1 cellular context compared by ENCODE assay signal in the genomic region with DNA sequence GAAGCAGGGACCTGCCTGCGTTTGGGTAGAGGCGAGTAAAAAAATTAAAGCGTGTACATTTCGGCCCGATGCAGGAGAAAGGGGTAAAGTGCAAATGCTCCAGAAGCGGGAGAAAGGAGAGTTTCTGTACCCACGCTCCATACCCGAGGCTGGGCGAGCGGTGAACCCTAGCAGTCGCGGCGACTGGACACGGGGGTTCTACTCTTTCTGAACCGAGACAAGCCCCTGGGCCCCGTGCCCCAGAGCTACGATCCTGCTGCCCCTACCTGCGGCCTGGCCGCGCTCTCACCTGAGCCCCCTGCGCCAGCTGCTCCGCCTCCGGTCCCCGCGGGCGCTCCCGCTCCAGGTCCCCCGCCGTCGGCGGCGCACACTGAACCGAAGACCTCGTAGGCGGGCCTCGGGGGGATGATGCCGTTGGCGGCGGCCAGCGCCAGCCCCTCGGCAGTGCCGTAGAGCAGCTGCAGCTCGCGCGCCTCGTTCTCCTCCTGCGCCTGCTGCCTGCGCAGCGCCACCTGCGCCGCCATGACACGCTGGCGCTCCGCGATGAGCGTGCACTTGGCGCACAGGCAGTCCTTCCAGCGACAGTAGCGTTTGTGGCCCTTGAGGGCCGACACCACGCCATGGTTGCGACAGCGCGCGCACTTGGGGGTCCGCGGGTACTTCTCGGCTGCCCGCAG.
TF ChIP-seq lines count a peak whose summit lies in the region.

No MANE protein-coding gene starts in this region.

TF ChIP-seq in GM23338, 12 proteins besides CTCF, POLR2A, EP300 and RAD21:
- TF ChIP-seq ZNF331 (CRISPR knock-in tag; IDR thresholded peaks at IDR 0.05; ENCODE audit: low read depth) (no peak), ZNF114 (CRISPR knock-in tag; IDR thresholded peaks at IDR 0.05) (no peak), CREB1 (CRISPR knock-in tag; IDR thresholded peaks at IDR 0.05; ENCODE audit: low read depth) (peak; percentile 65; the same call in 1 of the 2 replicates), EZH2 (IDR thresholded peaks at IDR 0.05; ENCODE audit: low read depth, unreplicated experiment) (no peak), STAT1 (IDR thresholded peaks at IDR 0.05; ENCODE audit: unreplicated experiment) (no peak), EZH2phosphoT487 (IDR thresholded peaks at IDR 0.05; ENCODE audit: unreplicated experiment) (peak; percentile 84), JUNB (IDR thresholded peaks at IDR 0.05; ENCODE audit: unreplicated experiment) (no peak), NANOG (IDR thresholded peaks at IDR 0.05; ENCODE audit: borderline replicate concordance) (no peak)
- TF ChIP-seq, protein P1, sequence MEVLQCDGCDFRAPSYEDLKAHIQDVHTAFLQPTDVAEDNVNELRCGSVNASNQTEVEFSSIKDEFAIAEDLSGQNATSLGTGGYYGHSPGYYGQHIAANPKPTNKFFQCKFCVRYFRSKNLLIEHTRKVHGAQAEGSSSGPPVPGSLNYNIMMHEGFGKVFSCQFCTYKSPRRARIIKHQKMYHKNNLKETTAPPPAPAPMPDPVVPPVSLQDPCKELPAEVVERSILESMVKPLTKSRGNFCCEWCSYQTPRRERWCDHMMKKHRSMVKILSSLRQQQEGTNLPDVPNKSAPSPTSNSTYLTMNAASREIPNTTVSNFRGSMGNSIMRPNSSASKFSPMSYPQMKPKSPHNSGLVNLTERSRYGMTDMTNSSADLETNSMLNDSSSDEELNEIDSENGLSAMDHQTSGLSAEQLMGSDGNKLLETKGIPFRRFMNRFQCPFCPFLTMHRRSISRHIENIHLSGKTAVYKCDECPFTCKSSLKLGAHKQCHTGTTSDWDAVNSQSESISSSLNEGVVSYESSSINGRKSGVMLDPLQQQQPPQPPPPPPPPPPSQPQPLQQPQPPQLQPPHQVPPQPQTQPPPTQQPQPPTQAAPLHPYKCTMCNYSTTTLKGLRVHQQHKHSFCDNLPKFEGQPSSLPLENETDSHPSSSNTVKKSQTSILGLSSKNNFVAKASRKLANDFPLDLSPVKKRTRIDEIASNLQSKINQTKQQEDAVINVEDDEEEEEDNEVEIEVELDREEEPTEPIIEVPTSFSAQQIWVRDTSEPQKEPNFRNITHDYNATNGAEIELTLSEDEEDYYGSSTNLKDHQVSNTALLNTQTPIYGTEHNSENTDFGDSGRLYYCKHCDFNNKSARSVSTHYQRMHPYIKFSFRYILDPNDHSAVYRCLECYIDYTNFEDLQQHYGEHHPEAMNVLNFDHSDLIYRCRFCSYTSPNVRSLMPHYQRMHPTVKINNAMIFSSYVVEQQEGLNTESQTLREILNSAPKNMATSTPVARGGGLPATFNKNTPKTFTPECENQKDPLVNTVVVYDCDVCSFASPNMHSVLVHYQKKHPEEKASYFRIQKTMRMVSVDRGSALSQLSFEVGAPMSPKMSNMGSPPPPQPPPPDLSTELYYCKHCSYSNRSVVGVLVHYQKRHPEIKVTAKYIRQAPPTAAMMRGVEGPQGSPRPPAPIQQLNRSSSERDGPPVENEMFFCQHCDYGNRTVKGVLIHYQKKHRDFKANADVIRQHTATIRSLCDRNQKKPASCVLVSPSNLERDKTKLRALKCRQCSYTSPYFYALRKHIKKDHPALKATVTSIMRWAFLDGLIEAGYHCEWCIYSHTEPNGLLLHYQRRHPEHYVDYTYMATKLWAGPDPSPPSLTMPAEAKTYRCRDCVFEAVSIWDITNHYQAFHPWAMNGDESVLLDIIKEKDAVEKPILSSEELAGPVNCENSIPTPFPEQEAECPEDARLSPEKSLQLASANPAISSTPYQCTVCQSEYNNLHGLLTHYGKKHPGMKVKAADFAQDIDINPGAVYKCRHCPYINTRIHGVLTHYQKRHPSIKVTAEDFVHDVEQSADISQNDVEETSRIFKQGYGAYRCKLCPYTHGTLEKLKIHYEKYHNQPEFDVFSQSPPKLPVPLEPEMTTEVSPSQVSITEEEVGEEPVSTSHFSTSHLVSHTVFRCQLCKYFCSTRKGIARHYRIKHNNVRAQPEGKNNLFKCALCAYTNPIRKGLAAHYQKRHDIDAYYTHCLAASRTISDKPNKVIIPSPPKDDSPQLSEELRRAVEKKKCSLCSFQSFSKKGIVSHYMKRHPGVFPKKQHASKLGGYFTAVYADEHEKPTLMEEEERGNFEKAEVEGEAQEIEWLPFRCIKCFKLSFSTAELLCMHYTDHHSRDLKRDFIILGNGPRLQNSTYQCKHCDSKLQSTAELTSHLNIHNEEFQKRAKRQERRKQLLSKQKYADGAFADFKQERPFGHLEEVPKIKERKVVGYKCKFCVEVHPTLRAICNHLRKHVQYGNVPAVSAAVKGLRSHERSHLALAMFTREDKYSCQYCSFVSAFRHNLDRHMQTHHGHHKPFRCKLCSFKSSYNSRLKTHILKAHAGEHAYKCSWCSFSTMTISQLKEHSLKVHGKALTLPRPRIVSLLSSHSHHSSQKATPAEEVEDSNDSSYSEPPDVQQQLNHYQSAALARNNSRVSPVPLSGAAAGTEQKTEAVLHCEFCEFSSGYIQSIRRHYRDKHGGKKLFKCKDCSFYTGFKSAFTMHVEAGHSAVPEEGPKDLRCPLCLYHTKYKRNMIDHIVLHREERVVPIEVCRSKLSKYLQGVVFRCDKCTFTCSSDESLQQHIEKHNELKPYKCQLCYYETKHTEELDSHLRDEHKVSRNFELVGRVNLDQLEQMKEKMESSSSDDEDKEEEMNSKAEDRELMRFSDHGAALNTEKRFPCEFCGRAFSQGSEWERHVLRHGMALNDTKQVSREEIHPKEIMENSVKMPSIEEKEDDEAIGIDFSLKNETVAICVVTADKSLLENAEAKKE (CRISPR knock-in tag; IDR thresholded peaks at IDR 0.05): no peak
- TF ChIP-seq, protein P2, sequence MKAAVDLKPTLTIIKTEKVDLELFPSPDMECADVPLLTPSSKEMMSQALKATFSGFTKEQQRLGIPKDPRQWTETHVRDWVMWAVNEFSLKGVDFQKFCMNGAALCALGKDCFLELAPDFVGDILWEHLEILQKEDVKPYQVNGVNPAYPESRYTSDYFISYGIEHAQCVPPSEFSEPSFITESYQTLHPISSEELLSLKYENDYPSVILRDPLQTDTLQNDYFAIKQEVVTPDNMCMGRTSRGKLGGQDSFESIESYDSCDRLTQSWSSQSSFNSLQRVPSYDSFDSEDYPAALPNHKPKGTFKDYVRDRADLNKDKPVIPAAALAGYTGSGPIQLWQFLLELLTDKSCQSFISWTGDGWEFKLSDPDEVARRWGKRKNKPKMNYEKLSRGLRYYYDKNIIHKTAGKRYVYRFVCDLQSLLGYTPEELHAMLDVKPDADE (IDR thresholded peaks at IDR 0.05): no peak
- TF ChIP-seq, protein P3, sequence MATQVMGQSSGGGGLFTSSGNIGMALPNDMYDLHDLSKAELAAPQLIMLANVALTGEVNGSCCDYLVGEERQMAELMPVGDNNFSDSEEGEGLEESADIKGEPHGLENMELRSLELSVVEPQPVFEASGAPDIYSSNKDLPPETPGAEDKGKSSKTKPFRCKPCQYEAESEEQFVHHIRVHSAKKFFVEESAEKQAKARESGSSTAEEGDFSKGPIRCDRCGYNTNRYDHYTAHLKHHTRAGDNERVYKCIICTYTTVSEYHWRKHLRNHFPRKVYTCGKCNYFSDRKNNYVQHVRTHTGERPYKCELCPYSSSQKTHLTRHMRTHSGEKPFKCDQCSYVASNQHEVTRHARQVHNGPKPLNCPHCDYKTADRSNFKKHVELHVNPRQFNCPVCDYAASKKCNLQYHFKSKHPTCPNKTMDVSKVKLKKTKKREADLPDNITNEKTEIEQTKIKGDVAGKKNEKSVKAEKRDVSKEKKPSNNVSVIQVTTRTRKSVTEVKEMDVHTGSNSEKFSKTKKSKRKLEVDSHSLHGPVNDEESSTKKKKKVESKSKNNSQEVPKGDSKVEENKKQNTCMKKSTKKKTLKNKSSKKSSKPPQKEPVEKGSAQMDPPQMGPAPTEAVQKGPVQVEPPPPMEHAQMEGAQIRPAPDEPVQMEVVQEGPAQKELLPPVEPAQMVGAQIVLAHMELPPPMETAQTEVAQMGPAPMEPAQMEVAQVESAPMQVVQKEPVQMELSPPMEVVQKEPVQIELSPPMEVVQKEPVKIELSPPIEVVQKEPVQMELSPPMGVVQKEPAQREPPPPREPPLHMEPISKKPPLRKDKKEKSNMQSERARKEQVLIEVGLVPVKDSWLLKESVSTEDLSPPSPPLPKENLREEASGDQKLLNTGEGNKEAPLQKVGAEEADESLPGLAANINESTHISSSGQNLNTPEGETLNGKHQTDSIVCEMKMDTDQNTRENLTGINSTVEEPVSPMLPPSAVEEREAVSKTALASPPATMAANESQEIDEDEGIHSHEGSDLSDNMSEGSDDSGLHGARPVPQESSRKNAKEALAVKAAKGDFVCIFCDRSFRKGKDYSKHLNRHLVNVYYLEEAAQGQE (IDR thresholded peaks at IDR 0.05; ENCODE audit: unreplicated experiment): no peak
